17 cellular contexts compared by ENCODE assay signal in genomic region chr7:6128205-6128604, GRCh38. TPM values are rescaled to one million over a fixed set of nuclear protein-coding genes. Genes with fewer than 3 reads are reported as not detected.
A peak's percentile ranks its signal among the peaks of the same experiment; 100 is the strongest.
DNase-seq lines count a peak whose midpoint lies in the region; ATAC-seq, FAIRE-seq and TF ChIP-seq lines count a peak whose summit lies in the region.
"Had no signal": no experiment of that assay in that cellular context is flagged by ENCODE, and none has a peak within 500 bp of the region (broad histone marks: within the 10 kb centered on the region; RNA-seq: fewer than 3 reads in every experiment).

No MANE protein-coding gene starts in this region.

- H3K27ac Mint-ChIP-seq in CD4-positive, CD25-positive, alpha-beta regulatory T cell = peak overlapping the region in 2 of 3 donors; percentile 40 to 43
- H3K27ac Mint-ChIP-seq in HFFc6 (peak overlapping the region; percentile 42; the same call in 1 of the 2 replicates), astrocyte (ENCODE audit: unreplicated experiment) (no peak overlapping the region)

- peaks cover 47% of the 10 kb centered on the region for H3K36me3 ChIP-seq in CD4-positive, CD25-positive, alpha-beta regulatory T cell (ENCODE audit: control insufficient read depth, insufficient read depth, low read length)
- H3K36me3 ChIP-seq in astrocyte (ENCODE audit: insufficient read depth, low read length) = peaks cover 6% of the 10 kb centered on the region

- no peaks in the 10 kb centered on the region for H3K27me3 Mint-ChIP-seq in CD4-positive, CD25-positive, alpha-beta regulatory T cell
- no peaks in the 10 kb centered on the region; the same call in 1 of the 2 replicates for H3K27me3 Mint-ChIP-seq in HFFc6 (ENCODE audit: insufficient read depth)
- H3K27me3 Mint-ChIP-seq in astrocyte (ENCODE audit: low read depth, unreplicated experiment) = no peaks in the 10 kb centered on the region

- peaks cover 0 to 2% (median 0%) of the 10 kb centered on the region in 7 donors for H3K9me3 Mint-ChIP-seq in CD4-positive, CD25-positive, alpha-beta regulatory T cell
- H3K9me3 Mint-ChIP-seq in HFFc6 (peaks cover 7% of the 10 kb centered on the region), astrocyte (ENCODE audit: unreplicated experiment) (peaks cover 3% of the 10 kb centered on the region)
- H3K9me3 Mint-ChIP-seq: H9 had no signal

- H3K4me3 Mint-ChIP-seq in CD4-positive, CD25-positive, alpha-beta regulatory T cell = no peak overlapping the region
- H3K4me3 Mint-ChIP-seq in HFFc6 (no peak overlapping the region), astrocyte (ENCODE audit: unreplicated experiment) (no peak overlapping the region)
- H3K4me3 Mint-ChIP-seq: H9 had no signal

- H3K4me3 ChIP-seq in CD4-positive, CD25-positive, alpha-beta regulatory T cell (ENCODE audit: low read depth, low read length) = no peak overlapping the region
- no peak overlapping the region for H3K4me3 ChIP-seq in astrocyte (ENCODE audit: insufficient read depth, low read depth, low read length)

- H3K27me3 ChIP-seq in CD4-positive, CD25-positive, alpha-beta regulatory T cell (ENCODE audit: control insufficient read depth, insufficient read depth, low read length) = no peaks in the 10 kb centered on the region
- no peaks in the 10 kb centered on the region for H3K27me3 ChIP-seq in astrocyte (ENCODE audit: insufficient read depth, low read length)

- ATAC-seq in CD4-positive, CD25-positive, alpha-beta regulatory T cell (ENCODE audit: low read depth in 2 of 2) = no peak
- no peak for ATAC-seq in GM19324 (IDR thresholded peaks at IDR 0.05; ENCODE audit: low FRiP score, unreplicated experiment)

- H4K20me1 ChIP-seq in astrocyte (ENCODE audit: insufficient read depth, low read length) = peaks cover 34% of the 10 kb centered on the region

- H3K4me1 Mint-ChIP-seq in CD4-positive, CD25-positive, alpha-beta regulatory T cell = peaks cover 8 to 16% (median 14%) of the 10 kb centered on the region in 4 donors
- H3K4me1 Mint-ChIP-seq in HFFc6 (ENCODE audit: low read depth) (peaks cover 16% of the 10 kb centered on the region), astrocyte (ENCODE audit: low read depth, unreplicated experiment) (no peaks in the 10 kb centered on the region)

- no peak for FAIRE-seq in astrocyte (lab: Jason Lieb, UNC)

- H3K9ac ChIP-seq in astrocyte (ENCODE audit: low read length) = no peak overlapping the region

- no peaks in the 10 kb centered on the region for H3K4me1 ChIP-seq in CD4-positive, CD25-positive, alpha-beta regulatory T cell (ENCODE audit: control insufficient read depth, insufficient read depth, low read length, poor library complexity, severe bottlenecking)
- no peaks in the 10 kb centered on the region for H3K4me1 ChIP-seq in astrocyte (ENCODE audit: insufficient read depth, low read length)

- H3K27ac ChIP-seq in CD4-positive, CD25-positive, alpha-beta regulatory T cell (ENCODE audit: insufficient read depth, low read length, poor library complexity, severe bottlenecking) = no peak overlapping the region
- no peak overlapping the region for H3K27ac ChIP-seq in astrocyte (ENCODE audit: low read depth, low read length)
- H3K27ac ChIP-seq: RWPE1 had no signal

- no peaks in the 10 kb centered on the region for H3K9me3 ChIP-seq in CD4-positive, CD25-positive, alpha-beta regulatory T cell (ENCODE audit: control insufficient read depth in 2 of 2, low read length in 2 of 2)
- H3K9me3 ChIP-seq in astrocyte (ENCODE audit: insufficient read depth, low read depth, low read length) = no peaks in the 10 kb centered on the region

- H3K79me2 ChIP-seq in astrocyte (ENCODE audit: insufficient read depth, low read length) = peaks cover 50% of the 10 kb centered on the region

- TF ChIP-seq CTCF in HFFc6 (IDR thresholded peaks at IDR 0.05) (no peak), astrocyte (IDR thresholded peaks at IDR 0.05; ENCODE audit: insufficient read depth, low read depth, low read length) (no peak)

- no peak for DNase-seq in CD4-positive, CD25-positive, alpha-beta regulatory T cell
- DNase-seq in HFFc6 = no peak
- peak; percentile 56 for DNase-seq in astrocyte (ENCODE audit: low read depth)
- peak; percentile 8 for DNase-seq in iris pigment epithelial cell (ENCODE audit: low read depth)
- no peak for DNase-seq in NCI-H82 treated with DMSO at 0.1 percent for 48 hours (lab: John Stamatoyannopoulos, UW; ENCODE audit: unreplicated experiment)
- DNase-seq in MV-4-11 (lab: John Stamatoyannopoulos, UW) = no peak
- DNase-seq: ACHN, AML-193, Calu3, DMS53, H9, NCI-H1417 treated with DMSO at 0.1 percent for 48 hours, NCI-H2029, NCI-H2171 treated with DMSO at 0.1 percent for 48 hours, NCI-H446 treated with DMSO at 0.1 percent for 48 hours had no signal

- H2AFZ ChIP-seq in astrocyte (ENCODE audit: low read depth, low read length) = no peak overlapping the region

- H3K4me2 ChIP-seq in astrocyte (ENCODE audit: low read length) = no peak overlapping the region

- H3K36me3 Mint-ChIP-seq in CD4-positive, CD25-positive, alpha-beta regulatory T cell = peaks cover 33% of the 10 kb centered on the region
- H3K36me3 Mint-ChIP-seq in HFFc6 (ENCODE audit: low read depth) (peaks cover 45% of the 10 kb centered on the region), astrocyte (ENCODE audit: low read depth, unreplicated experiment) (peaks cover 35% of the 10 kb centered on the region)

RNA-seq across cellular contexts. Expression of gene USP42, which starts 23.5 kb away (rescaled TPM):
- 45.3 TPM for total RNA-seq in CD4-positive, CD25-positive, alpha-beta regulatory T cell
- polyA plus RNA-seq in CD4-positive, CD25-positive, alpha-beta regulatory T cell = 1 to 10 TPM; 3.9 to 9.0 (median 8.2) TPM
- total RNA-seq in HFFc6 (2021; fragmentation: NEBNext Ultra II Directional; extraction: Animal tissue kit (Norgen Biotek cat#: 25700)) = 1 to 10 TPM; 4.4 to 6.5 (median 5.9) TPM
- total RNA-seq in astrocyte = 11.1 and 11.4 TPM in 2 replicates

Comparison
In these comparisons a context has a peak if more than half of its experiments do, and no peak if none do; other contexts are left out.
1. DNase-seq: peak in astrocyte (single experiment) and iris pigment epithelial cell (single experiment); none in CD4-positive, CD25-positive, alpha-beta regulatory T cell (0 of 3), HFFc6 (single experiment), NCI-H82 treated with DMSO at 0.1 percent for 48 hours (single experiment) and MV-4-11 (single experiment).